In the genomic region with DNA sequence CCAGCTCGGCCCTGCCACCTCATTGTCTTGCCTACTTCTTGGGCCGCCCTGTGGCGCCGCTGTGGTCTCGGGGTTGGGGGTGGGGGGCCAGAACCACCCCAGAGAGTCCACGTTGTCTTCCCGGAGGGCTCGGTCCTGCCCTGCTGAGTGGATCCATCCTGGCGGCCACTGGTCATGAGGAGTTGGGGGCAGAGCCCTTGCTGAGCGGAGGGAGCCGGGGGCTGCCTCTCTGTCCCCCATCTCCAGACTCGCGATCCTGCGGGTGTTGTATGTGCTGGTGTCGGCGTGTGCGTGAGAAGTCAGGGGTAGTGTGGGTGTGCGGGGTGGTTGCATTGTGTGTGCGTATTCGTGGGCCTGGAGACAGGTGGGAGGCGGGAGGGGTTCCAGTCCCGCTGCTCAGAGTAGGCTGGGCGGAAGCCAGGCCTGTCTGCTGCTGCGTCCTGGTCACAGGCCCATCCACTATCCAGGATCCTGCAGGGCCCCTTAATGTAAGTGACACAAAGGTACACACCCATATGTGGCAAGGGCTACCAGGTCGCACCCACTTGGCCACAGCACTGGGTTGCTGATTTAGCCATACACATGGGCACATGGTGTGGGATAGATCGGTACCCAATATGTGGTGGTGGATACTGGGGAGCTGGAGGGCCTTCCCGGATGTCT, we compare ENCODE assay signal across 1 cellular context.
TF ChIP-seq lines count a peak whose summit lies in the region.

No MANE protein-coding gene starts in this region.

TF ChIP-seq in IMR-90, 13 proteins besides CTCF, POLR2A, EP300 and RAD21:
- TF ChIP-seq RCOR1 (IDR thresholded peaks at IDR 0.05; ENCODE audit: insufficient replicate concordance, low read length) (no peak), MAZ (IDR thresholded peaks at IDR 0.05; ENCODE audit: borderline replicate concordance, low read depth, low read length) (no peak), FOS (IDR thresholded peaks at IDR 0.05; ENCODE audit: low read depth, low read length) (no peak), BHLHE40 (IDR thresholded peaks at IDR 0.05; ENCODE audit: low read depth, low read length) (no peak), MXI1 (IDR thresholded peaks at IDR 0.05; ENCODE audit: borderline replicate concordance, low read depth, low read length) (no peak), CEBPB (IDR thresholded peaks at IDR 0.05; ENCODE audit: low read depth, low read length) (no peak), RFX5 (IDR thresholded peaks at IDR 0.05; ENCODE audit: low read depth, low read length) (no peak), CHD1 (IDR thresholded peaks at IDR 0.05; ENCODE audit: low read depth, low read length) (no peak), MAFK (IDR thresholded peaks at IDR 0.05; ENCODE audit: low read depth, low read length) (no peak), NFE2L2 (IDR thresholded peaks at IDR 0.05; ENCODE audit: low read depth, low read length) (no peak)
- TF ChIP-seq, protein P1, sequence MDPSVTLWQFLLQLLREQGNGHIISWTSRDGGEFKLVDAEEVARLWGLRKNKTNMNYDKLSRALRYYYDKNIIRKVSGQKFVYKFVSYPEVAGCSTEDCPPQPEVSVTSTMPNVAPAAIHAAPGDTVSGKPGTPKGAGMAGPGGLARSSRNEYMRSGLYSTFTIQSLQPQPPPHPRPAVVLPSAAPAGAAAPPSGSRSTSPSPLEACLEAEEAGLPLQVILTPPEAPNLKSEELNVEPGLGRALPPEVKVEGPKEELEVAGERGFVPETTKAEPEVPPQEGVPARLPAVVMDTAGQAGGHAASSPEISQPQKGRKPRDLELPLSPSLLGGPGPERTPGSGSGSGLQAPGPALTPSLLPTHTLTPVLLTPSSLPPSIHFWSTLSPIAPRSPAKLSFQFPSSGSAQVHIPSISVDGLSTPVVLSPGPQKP (IDR thresholded peaks at IDR 0.05; ENCODE audit: borderline replicate concordance, low read depth, low read length) = no peak
